Comparison of ENCODE assay signal across 27 cellular contexts in genomic region chrX:109822861-109823260, GRCh38.
DNase-seq lines count a peak whose midpoint lies in the region; ATAC-seq, FAIRE-seq and TF ChIP-seq lines count a peak whose summit lies in the region.
"Had no signal": no experiment of that assay in that cellular context is flagged by ENCODE, and none has a peak within 500 bp of the region (broad histone marks: within the 10 kb centered on the region; RNA-seq: fewer than 3 reads in every experiment).

No MANE protein-coding gene starts in this region.

- ATAC-seq in HepG2 (peak; percentile 93), right lobe of liver (no peak), foreskin keratinocyte (peak; percentile 28), upper lobe of left lung (ENCODE audit: low FRiP score in 2 of 2) (no peak)
- ATAC-seq: A549; activated CD4-positive, CD25-positive, alpha-beta regulatory T cell treated with anti-CD3 and anti-CD28 coated beads, Interleukin-2, amount 50 U/mL, for 24 hours; stimulated activated memory B cell treated with anti-CD40 and anti-IgM and Interleukin-4, amounts not matched to agents 10 μg/mL and 1 μg/mL and 100 μg/mL, for 72 hours had no signal

- no peak for TF ChIP-seq POLR2A in HepG2 (IDR thresholded peaks at IDR 0.05; ENCODE audit: insufficient read depth in 1 of 2, low read depth in 2 of 2, low read length in 2 of 2)
- TF ChIP-seq POLR2A in right lobe of liver (IDR thresholded peaks at IDR 0.05): no peak
- TF ChIP-seq POLR2A in upper lobe of left lung (IDR thresholded peaks at IDR 0.05): no peak

- peaks cover 6% of the 10 kb centered on the region for H3K79me2 ChIP-seq in HepG2 (ENCODE audit: insufficient read depth, low read length)

- BruUV-seq in HepG2 (replicated peaks; lab: Mats Ljungman, UMichigan): no TSS peak

- no peak for TF ChIP-seq RAD21 in HepG2 (CRISPR knock-in tag; IDR thresholded peaks at IDR 0.05)

- peak overlapping the region; percentile 59 for H3K9ac ChIP-seq in HepG2 (ENCODE audit: insufficient read depth, low read depth, low read length)

- in situ Hi-C loops in HepG2 (cut with HindIII; ENCODE audit: extremely low pct_ligation_motif_present, low pct_unique_long_range_greater_than_20kb): loop anchor here (10.0 kb wide), 1 partner anchor 88 kb away; the partner anchor contains the start of gene ACSL4

- POLR2A ChIA-PET in HepG2 (lab: Yijun Ruan, JAX): interaction anchor here (0.9 to 2.1 kb wide), 7 partner anchors 8 to 89 kb away, joined by 3 to 13 read pairs (median 5); partner anchors contain the start of gene ACSL4

- no peaks in the 10 kb centered on the region for H3K9me3 ChIP-seq in HepG2 (ENCODE audit: low read length)
- no peaks in the 10 kb centered on the region for H3K9me3 ChIP-seq in right lobe of liver
- no peaks in the 10 kb centered on the region for H3K9me3 ChIP-seq in SJSA1 (replicated peaks)
- no peaks in the 10 kb centered on the region for H3K9me3 ChIP-seq in upper lobe of left lung
- H3K9me3 ChIP-seq: A549, esophagus squamous epithelium, heart right ventricle, SJCRH30 had no signal

- H3K27ac ChIP-seq in HepG2 (ENCODE audit: extremely low read length, insufficient read depth, low read length) (peak overlapping the region; percentile 91), right lobe of liver (no peak overlapping the region), SJSA1 (peak overlapping the region; percentile 49), foreskin keratinocyte (no peak overlapping the region), upper lobe of left lung (no peak overlapping the region)
- H3K27ac ChIP-seq: A549, esophagus squamous epithelium, SJCRH30 had no signal

- no peaks in the 10 kb centered on the region for H3K36me3 ChIP-seq in HepG2 (replicated peaks in 1 of 2; ENCODE audit: control insufficient read depth in 1 of 2, insufficient read depth in 2 of 2, low read length in 2 of 2)
- H3K36me3 ChIP-seq in right lobe of liver: no peaks in the 10 kb centered on the region
- H3K36me3 ChIP-seq in SJSA1: no peaks in the 10 kb centered on the region
- H3K36me3 ChIP-seq in upper lobe of left lung: no peaks in the 10 kb centered on the region
- H3K36me3 ChIP-seq: esophagus squamous epithelium, heart right ventricle, SJCRH30 had no signal

- peaks cover 96% of the 10 kb centered on the region for H3K4me1 ChIP-seq in HepG2 (ENCODE audit: insufficient read depth, low read length)
- no peaks in the 10 kb centered on the region for H3K4me1 ChIP-seq in right lobe of liver
- H3K4me1 ChIP-seq in SJSA1 (replicated peaks): peaks cover 28% of the 10 kb centered on the region
- peaks cover 20% of the 10 kb centered on the region for H3K4me1 ChIP-seq in foreskin keratinocyte
- no peaks in the 10 kb centered on the region for H3K4me1 ChIP-seq in upper lobe of left lung
- H3K4me1 ChIP-seq: esophagus squamous epithelium, heart right ventricle, SJCRH30 had no signal

- peak; percentile 86 for FAIRE-seq in HepG2 (lab: Jason Lieb, UNC)
- FAIRE-seq: A549, frontal cortex, GM12892 had no signal

- H3K4me3 ChIP-seq in HepG2 (replicated peaks in 1 of 3; ENCODE audit: insufficient read depth in 1 of 3, low read depth in 2 of 3, low read length in 3 of 3) (0 out of 6 replicates have a peak overlapping the region, but pooled peaks of 1 of the 3 experiments have one; percentile 10), right lobe of liver (no peak overlapping the region), SJSA1 (no peak overlapping the region), upper lobe of left lung (no peak overlapping the region)
- H3K4me3 ChIP-seq: A549, esophagus squamous epithelium, heart right ventricle, SJCRH30 had no signal

- no peak overlapping the region for H2AFZ ChIP-seq in HepG2 (ENCODE audit: low read length)

- TF ChIP-seq CTCF in HepG2 (CRISPR knock-in tag; IDR thresholded peaks at IDR 0.05) (no peak), right lobe of liver (IDR thresholded peaks at IDR 0.05) (no peak), foreskin keratinocyte (conservative IDR thresholded peaks at IDR 0.05) (no peak), upper lobe of left lung (IDR thresholded peaks at IDR 0.05) (no peak)

- H3K27me3 ChIP-seq in HepG2 (ENCODE audit: control insufficient read depth in 1 of 2, insufficient read depth in 2 of 2, low read length in 2 of 2): no peaks in the 10 kb centered on the region
- peaks cover 4 to 8% of the 10 kb centered on the region in 2 donors for H3K27me3 ChIP-seq in right lobe of liver
- no peaks in the 10 kb centered on the region for H3K27me3 ChIP-seq in SJSA1 (replicated peaks)
- no peaks in the 10 kb centered on the region for H3K27me3 ChIP-seq in foreskin keratinocyte
- no peaks in the 10 kb centered on the region for H3K27me3 ChIP-seq in upper lobe of left lung
- H3K27me3 ChIP-seq: esophagus squamous epithelium, SJCRH30 had no signal

- peak; percentile 95 for DNase-seq in HepG2 (ENCODE audit: low spot score)
- DNase-seq in right lobe of liver: no peak
- DNase-seq in SJSA1 (ENCODE audit: low read depth in 1 of 2, low spot score in 2 of 2): peak; percentile 33 to 45
- DNase-seq in foreskin keratinocyte: no peak
- DNase-seq in hippocampal formation (lab: John Stamatoyannopoulos, UW): no peak
- DNase-seq in NCI-H2171 treated with DMSO at 0.1 percent for 48 hours (lab: John Stamatoyannopoulos, UW): no peak
- DNase-seq in GM19238 (ENCODE audit: insufficient read length, low spot score): no peak
- no peak for DNase-seq in upper lobe of left lung
- DNase-seq: activated CD4-positive, alpha-beta T cell treated with anti-CD3 and anti-CD28 coated beads, Interleukin-2, amount 50 U/mL, for 48 hours; activated naive CD4-positive, alpha-beta T cell; CD4-positive, alpha-beta memory T cell; endodermal cell; esophagus squamous epithelium; H9; kidney glomerular epithelial cell; NCI-H1048; NCI-H2107; NCI-H446; NCI-H82; occipital lobe had no signal

- peak in 1 of 2 experiments; percentile 78; a peak in 2 of 4 replicates for TF ChIP-seq EP300 in HepG2 (IDR thresholded peaks at IDR 0.05; ENCODE audit: low read depth in 2 of 2, low read length in 2 of 2)
- TF ChIP-seq EP300 in HepG2 (CRISPR knock-in tag; IDR thresholded peaks at IDR 0.05; ENCODE audit: borderline replicate concordance): peak; percentile 56; the same call in 1 of the 2 replicates
- TF ChIP-seq EP300 in upper lobe of left lung (IDR thresholded peaks at IDR 0.05): no peak

- peak overlapping the region; percentile 57 for H3K4me2 ChIP-seq in HepG2 (ENCODE audit: low read depth, low read length)
- H3K4me2 ChIP-seq: A549 had no signal

- CTCF ChIA-PET in HepG2 (lab: Yijun Ruan, JAX; ENCODE audit: low intra/inter-chr PET ratio, low total read pairs): no interaction called here

- intact Hi-C loops in HepG2 (cut with micrococcal nuclease; ENCODE audit: unreplicated experiment) (no loop called here), right lobe of liver (cut with DNase I) (no loop called here)

- whole genome bisulfite sequencing in HepG2 (ENCODE audit: low lambda C conversion rate): 5% methylated on average over 3 of the region's 4 CpGs
- WGBS in right lobe of liver (ENCODE audit: insufficient coverage, low coverage, low lambda C conversion rate, missing lambda C conversion rate): 27% methylated on average over 2 of the region's 4 CpGs
- 43 to 80% methylated on average over 1 to 4 of the region's 4 CpGs for WGBS in upper lobe of left lung, 2 donors

- no peaks in the 10 kb centered on the region for H4K20me1 ChIP-seq in HepG2 (ENCODE audit: insufficient read depth, low read length)

TF ChIP-seq in HepG2, 621 proteins besides CTCF, POLR2A, EP300 and RAD21 (continues in another document):
- TF ChIP-seq IRF1 (CRISPR knock-in tag; IDR thresholded peaks at IDR 0.05; ENCODE audit: low read depth): no peak
- peak; percentile 72; the same call in 1 of the 2 replicates for TF ChIP-seq MEF2D (CRISPR knock-in tag; IDR thresholded peaks at IDR 0.05)
- TF ChIP-seq E2F5 (CRISPR knock-in tag; conservative IDR thresholded peaks at IDR 0.05): no peak
- TF ChIP-seq ZBTB44 (CRISPR knock-in tag; IDR thresholded peaks at IDR 0.05): no peak
- TF ChIP-seq CEBPG (CRISPR knock-in tag; IDR thresholded peaks at IDR 0.05): peak; percentile 33; the same call in 1 of the 2 replicates
- no peak for TF ChIP-seq CREB1 (IDR thresholded peaks at IDR 0.05)
- peak; percentile 66; the same call in 1 of the 2 replicates for TF ChIP-seq CREB1 (CRISPR knock-in tag; IDR thresholded peaks at IDR 0.05)
- TF ChIP-seq GATAD2A (CRISPR knock-in tag; IDR thresholded peaks at IDR 0.05): peak; percentile 80
- TF ChIP-seq NFKBIZ (CRISPR knock-in tag; IDR thresholded peaks at IDR 0.05): no peak
- TF ChIP-seq FOXJ3 (CRISPR knock-in tag; IDR thresholded peaks at IDR 0.05; ENCODE audit: borderline replicate concordance): peak; percentile 47; the same call in 1 of the 2 replicates
- TF ChIP-seq ASH2L (IDR thresholded peaks at IDR 0.05; ENCODE audit: insufficient read length, low read depth, low read length): peak; percentile 26
- no peak for TF ChIP-seq ZFP36L1 (CRISPR knock-in tag; IDR thresholded peaks at IDR 0.05)
- TF ChIP-seq MED13 (CRISPR knock-in tag; IDR thresholded peaks at IDR 0.05): 0 out of 2 replicates have a peak, but pooled peaks have one; percentile 43

Comparison
In these comparisons a context has a peak if more than half of its experiments do, and no peak if none do; other contexts are left out.
1. ATAC-seq: peak in HepG2 (single experiment) and foreskin keratinocyte (single experiment); none in right lobe of liver (0 of 4) and upper lobe of left lung (0 of 2).
2. DNase-seq: peak in HepG2 (single experiment) and SJSA1 (2 of 2); none in right lobe of liver (0 of 3), foreskin keratinocyte (0 of 2), hippocampal formation (0 of 2), NCI-H2171 treated with DMSO at 0.1 percent for 48 hours (single experiment), GM19238 (single experiment) and upper lobe of left lung (0 of 2).
3. H3K27ac ChIP-seq: peak in HepG2 (single experiment) and SJSA1 (single experiment); none in right lobe of liver (0 of 3), foreskin keratinocyte (single experiment) and upper lobe of left lung (0 of 4).